ENCODE assay signal across 17 cellular contexts in genomic region chr16:84764970-84765369, GRCh38. TPM values are rescaled to one million over a fixed set of nuclear protein-coding genes. Genes with fewer than 3 reads are reported as not detected.
DNase-seq lines count a peak whose midpoint lies in the region; ATAC-seq and TF ChIP-seq lines count a peak whose summit lies in the region.
"Had no signal": no experiment of that assay in that cellular context is flagged by ENCODE, and none has a peak within 500 bp of the region (broad histone marks: within the 10 kb centered on the region; RNA-seq: fewer than 3 reads in every experiment).

No MANE protein-coding gene starts in this region.

- no peak overlapping the region for H3K9ac ChIP-seq in muscle layer of colon (ENCODE audit: low read length)
- H3K9ac ChIP-seq: BLaER1 treated with 17β-estradiol and CSF1 and Interleukin-3, amounts not matched to agents 10 nM and 100 nM had no signal

- peaks cover 73% of the 10 kb centered on the region for H3K36me3 Mint-ChIP-seq in activated CD4-positive, alpha-beta memory T cell treated with anti-CD3 and anti-CD28 coated beads for 36 hours
- peaks cover 86% of the 10 kb centered on the region for H3K36me3 Mint-ChIP-seq in activated CD4-positive, alpha-beta memory T cell treated with anti-CD3 and anti-CD28 coated beads, Interleukin-2, amount 10 ng/mL, durations not matched to agents 7 days and 5 days (ENCODE audit: low read depth)

- H3K4me1 ChIP-seq in HEK293 (ENCODE audit: control insufficient read depth, insufficient read depth, low read length) = no peaks in the 10 kb centered on the region
- peaks cover 32% of the 10 kb centered on the region for H3K4me1 ChIP-seq in effector memory CD4-positive, alpha-beta T cell (ENCODE audit: control insufficient read depth, insufficient read depth, low read length, poor library complexity, severe bottlenecking)
- H3K4me1 ChIP-seq in muscle layer of colon (ENCODE audit: insufficient read depth, low read length) = no peaks in the 10 kb centered on the region
- H3K4me1 ChIP-seq: Caco-2 had no signal

- no peak for DNase-seq in activated CD4-positive, alpha-beta memory T cell treated with anti-CD3 and anti-CD28 coated beads for 36 hours
- no peak for DNase-seq in activated CD4-positive, alpha-beta memory T cell treated with anti-CD3 and anti-CD28 coated beads, Interleukin-2, amount 10 ng/mL, durations not matched to agents 7 days and 5 days
- DNase-seq in effector memory CD4-positive, alpha-beta T cell = no peak
- no peak for DNase-seq in ACHN
- DNase-seq: Caco-2, DMS153, KG1, NCI-H1436, NCI-H2029 treated with DMSO at 0.1 percent for 48 hours, NCI-H2171 treated with DMSO at 0.1 percent for 48 hours, NCI-H748 treated with DMSO at 0.1 percent for 48 hours, RPMI8226 had no signal

- TF ChIP-seq CTCF in HEK293 (tag by site-specific recombination; IDR thresholded peaks at IDR 0.05) = no peak

- CTCF ChIA-PET in activated CD4-positive, alpha-beta memory T cell treated with anti-CD3 and anti-CD28 coated beads for 36 hours (lab: Charles Lee) = interaction anchor here (1.7 to 3.7 kb wide), 3 partner anchors 11 to 206 kb away, joined by 5 to 40 read pairs (median 13); no protein-coding TSS in a partner anchor
- CTCF ChIA-PET in activated CD4-positive, alpha-beta memory T cell treated with anti-CD3 and anti-CD28 coated beads, Interleukin-2, amount 10 ng/mL, durations not matched to agents 7 days and 5 days (lab: Charles Lee) = interaction anchor here (0.7 to 5.6 kb wide), 2 partner anchors 11 to 24 kb away, joined by 4 to 54 read pairs; no protein-coding TSS in a partner anchor
- CTCF ChIA-PET in HEK293 (lab: Yijun Ruan, JAX) = interaction anchor here (0.6 to 3.0 kb wide), 4 partner anchors 10 to 1632 kb away, joined by 3 to 13 read pairs (median 4); no protein-coding TSS in a partner anchor

- H3K4me3 ChIP-seq in HEK293 (ENCODE audit: low read depth, low read length) (no peak overlapping the region), muscle layer of colon (ENCODE audit: low read depth in 1 of 2, low read length in 2 of 2) (no peak overlapping the region)
- no peak overlapping the region for H3K4me3 ChIP-seq in effector memory CD4-positive, alpha-beta T cell (ENCODE audit: insufficient read depth, low read depth, low read length, poor library complexity, severe bottlenecking)
- H3K4me3 ChIP-seq: BLaER1 treated with 17β-estradiol and CSF1 and Interleukin-3, amounts not matched to agents 10 nM and 100 nM had no signal

- no peak overlapping the region for H3K27ac ChIP-seq in HEK293 (ENCODE audit: extremely low read depth, low read depth, low read length)
- H3K27ac ChIP-seq in effector memory CD4-positive, alpha-beta T cell (ENCODE audit: insufficient read depth, low read length, poor library complexity, severe bottlenecking) = peak overlapping the region; percentile 58
- H3K27ac ChIP-seq in muscle layer of colon (ENCODE audit: low read depth, low read length) = peak overlapping the region; percentile 45

- in situ Hi-C loops in ACHN (cut with HindIII; ENCODE audit: low pct_ligation_motif_present, low pct_unique_long_range_greater_than_20kb, low sequenced_read_pairs) = loop anchor here (25.0 kb wide), 1 partner anchor 197 kb away; no protein-coding TSS in a partner anchor

- no peaks in the 10 kb centered on the region for H3K27me3 Mint-ChIP-seq in activated CD4-positive, alpha-beta memory T cell treated with anti-CD3 and anti-CD28 coated beads for 36 hours
- no peaks in the 10 kb centered on the region for H3K27me3 Mint-ChIP-seq in activated CD4-positive, alpha-beta memory T cell treated with anti-CD3 and anti-CD28 coated beads, Interleukin-2, amount 10 ng/mL, durations not matched to agents 7 days and 5 days

- no peaks in the 10 kb centered on the region for H3K9me3 Mint-ChIP-seq in activated CD4-positive, alpha-beta memory T cell treated with anti-CD3 and anti-CD28 coated beads for 36 hours
- no peaks in the 10 kb centered on the region for H3K9me3 Mint-ChIP-seq in activated CD4-positive, alpha-beta memory T cell treated with anti-CD3 and anti-CD28 coated beads, Interleukin-2, amount 10 ng/mL, durations not matched to agents 7 days and 5 days

- ATAC-seq in HG03039 (IDR thresholded peaks at IDR 0.05; ENCODE audit: unreplicated experiment) (no peak), HG02870 (IDR thresholded peaks at IDR 0.05; ENCODE audit: unreplicated experiment) (no peak)

- peaks cover 61% of the 10 kb centered on the region for H3K4me1 Mint-ChIP-seq in activated CD4-positive, alpha-beta memory T cell treated with anti-CD3 and anti-CD28 coated beads for 36 hours (ENCODE audit: low read depth)
- H3K4me1 Mint-ChIP-seq in activated CD4-positive, alpha-beta memory T cell treated with anti-CD3 and anti-CD28 coated beads, Interleukin-2, amount 10 ng/mL, durations not matched to agents 7 days and 5 days = peaks cover 47% of the 10 kb centered on the region

- POLR2A ChIA-PET in activated CD4-positive, alpha-beta memory T cell treated with anti-CD3 and anti-CD28 coated beads for 36 hours (lab: Charles Lee) = interaction anchor here (1.3 kb wide), 1 partner anchor 10 kb away, joined by 3 read pairs; no protein-coding TSS in a partner anchor
- POLR2A ChIA-PET in activated CD4-positive, alpha-beta memory T cell treated with anti-CD3 and anti-CD28 coated beads, Interleukin-2, amount 10 ng/mL, durations not matched to agents 7 days and 5 days (lab: Charles Lee) = interaction anchor here (2.9 kb wide), 1 partner anchor 11 kb away, joined by 12 read pairs; no protein-coding TSS in a partner anchor
- POLR2A ChIA-PET in HEK293 (lab: Yijun Ruan, JAX) = no interaction called here

- no peaks in the 10 kb centered on the region for H3K9me3 ChIP-seq in HEK293 (ENCODE audit: control insufficient read depth, insufficient read depth, low read depth, low read length)
- no peaks in the 10 kb centered on the region for H3K9me3 ChIP-seq in effector memory CD4-positive, alpha-beta T cell (ENCODE audit: control insufficient read depth, low read length)
- no peaks in the 10 kb centered on the region for H3K9me3 ChIP-seq in muscle layer of colon (ENCODE audit: low read length)
- H3K9me3 ChIP-seq: BLaER1 treated with 17β-estradiol and CSF1 and Interleukin-3, amounts not matched to agents 10 nM and 100 nM; Caco-2 had no signal

- H3K36me3 ChIP-seq in HEK293 (ENCODE audit: control insufficient read depth in 2 of 2, insufficient read depth in 1 of 2, low read length in 2 of 2) (peaks cover 9 to 89% of the 10 kb centered on the region in 2 experiments), muscle layer of colon (ENCODE audit: insufficient read depth, low read length) (peaks cover 61% of the 10 kb centered on the region)
- peaks cover 40% of the 10 kb centered on the region for H3K36me3 ChIP-seq in effector memory CD4-positive, alpha-beta T cell (ENCODE audit: control insufficient read depth, insufficient read depth, low read length)

- peak overlapping the region; percentile 65 for H3K27ac Mint-ChIP-seq in activated CD4-positive, alpha-beta memory T cell treated with anti-CD3 and anti-CD28 coated beads for 36 hours
- H3K27ac Mint-ChIP-seq in activated CD4-positive, alpha-beta memory T cell treated with anti-CD3 and anti-CD28 coated beads, Interleukin-2, amount 10 ng/mL, durations not matched to agents 7 days and 5 days = no peak overlapping the region

- no peaks in the 10 kb centered on the region for H3K27me3 ChIP-seq in effector memory CD4-positive, alpha-beta T cell (replicated peaks; ENCODE audit: control insufficient read depth, insufficient read depth, low read length, poor library complexity, severe bottlenecking)
- H3K27me3 ChIP-seq in muscle layer of colon (ENCODE audit: control insufficient read depth in 1 of 2, insufficient read depth in 2 of 2, low read length in 2 of 2) = no peaks in the 10 kb centered on the region
- H3K27me3 ChIP-seq: BLaER1 treated with 17β-estradiol and CSF1 and Interleukin-3, amounts not matched to agents 10 nM and 100 nM had no signal

- H3K4me3 Mint-ChIP-seq in activated CD4-positive, alpha-beta memory T cell treated with anti-CD3 and anti-CD28 coated beads for 36 hours = no peak overlapping the region
- no peak overlapping the region for H3K4me3 Mint-ChIP-seq in activated CD4-positive, alpha-beta memory T cell treated with anti-CD3 and anti-CD28 coated beads, Interleukin-2, amount 10 ng/mL, durations not matched to agents 7 days and 5 days

- intact Hi-C loops in activated CD4-positive, alpha-beta memory T cell treated with anti-CD3 and anti-CD28 coated beads for 36 hours (cut with micrococcal nuclease) = loop anchor here (2.0 kb wide), 1 partner anchor 42 kb away; no protein-coding TSS in a partner anchor

TF ChIP-seq in HEK293, 187 proteins besides CTCF, POLR2A, EP300 and RAD21:
- no peak for TF ChIP-seq ZNF626 (tag by site-specific recombination; IDR thresholded peaks at IDR 0.05)
- TF ChIP-seq, protein P1, sequence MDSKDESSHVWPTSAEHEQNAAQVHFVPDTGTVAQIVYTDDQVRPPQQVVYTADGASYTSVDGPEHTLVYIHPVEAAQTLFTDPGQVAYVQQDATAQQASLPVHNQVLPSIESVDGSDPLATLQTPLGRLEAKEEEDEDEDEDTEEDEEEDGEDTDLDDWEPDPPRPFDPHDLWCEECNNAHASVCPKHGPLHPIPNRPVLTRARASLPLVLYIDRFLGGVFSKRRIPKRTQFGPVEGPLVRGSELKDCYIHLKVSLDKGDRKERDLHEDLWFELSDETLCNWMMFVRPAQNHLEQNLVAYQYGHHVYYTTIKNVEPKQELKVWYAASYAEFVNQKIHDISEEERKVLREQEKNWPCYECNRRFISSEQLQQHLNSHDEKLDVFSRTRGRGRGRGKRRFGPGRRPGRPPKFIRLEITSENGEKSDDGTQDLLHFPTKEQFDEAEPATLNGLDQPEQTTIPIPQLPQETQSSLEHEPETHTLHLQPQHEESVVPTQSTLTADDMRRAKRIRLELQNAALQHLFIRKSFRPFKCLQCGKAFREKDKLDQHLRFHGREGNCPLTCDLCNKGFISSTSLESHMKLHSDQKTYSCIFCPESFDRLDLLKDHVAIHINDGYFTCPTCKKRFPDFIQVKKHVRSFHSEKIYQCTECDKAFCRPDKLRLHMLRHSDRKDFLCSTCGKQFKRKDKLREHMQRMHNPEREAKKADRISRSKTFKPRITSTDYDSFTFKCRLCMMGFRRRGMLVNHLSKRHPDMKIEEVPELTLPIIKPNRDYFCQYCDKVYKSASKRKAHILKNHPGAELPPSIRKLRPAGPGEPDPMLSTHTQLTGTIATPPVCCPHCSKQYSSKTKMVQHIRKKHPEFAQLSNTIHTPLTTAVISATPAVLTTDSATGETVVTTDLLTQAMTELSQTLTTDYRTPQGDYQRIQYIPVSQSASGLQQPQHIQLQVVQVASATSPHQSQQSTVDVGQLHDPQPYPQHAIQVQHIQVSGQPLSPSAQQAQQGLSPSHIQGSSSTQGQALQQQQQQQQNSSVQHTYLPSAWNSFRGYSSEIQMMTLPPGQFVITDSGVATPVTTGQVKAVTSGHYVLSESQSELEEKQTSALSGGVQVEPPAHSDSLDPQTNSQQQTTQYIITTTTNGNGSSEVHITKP (tag by site-specific recombination; IDR thresholded peaks at IDR 0.05) = 0 out of 2 replicates have a peak, but pooled peaks have one; percentile 6

RNA-seq across cellular contexts. Expression of gene CRISPLD2, which starts 54.8 kb away (rescaled TPM):
- total RNA-seq in activated CD4-positive, alpha-beta memory T cell treated with anti-CD3 and anti-CD28 coated beads for 36 hours = under 1 TPM; 0.19 to 0.41 TPM
- total RNA-seq in activated CD4-positive, alpha-beta memory T cell treated with anti-CD3 and anti-CD28 coated beads, Interleukin-2, amount 10 ng/mL, durations not matched to agents 7 days and 5 days = under 1 TPM; 0.18 to 0.23 TPM
